Comparison of ENCODE assay signal across 9 cellular contexts in genomic region chr14:103576371-103577024, GRCh38. TPM values are rescaled to one million over a fixed set of nuclear protein-coding genes. Genes with fewer than 3 reads are reported as not detected.
DNase-seq lines count a peak whose midpoint lies in the region; ATAC-seq and TF ChIP-seq lines count a peak whose summit lies in the region.
"Had no signal": no experiment of that assay in that cellular context is flagged by ENCODE, and none has a peak within 500 bp of the region (broad histone marks: within the 10 kb centered on the region; RNA-seq: fewer than 3 reads in every experiment).

No MANE protein-coding gene starts in this region.

- no peak overlapping the region for H3K56ac ChIP-seq in mesendoderm (ENCODE audit: low read length)

- no peak overlapping the region for H2BK5ac ChIP-seq in mesendoderm (ENCODE audit: low read length)

- no CpG with 5 or more reads among the region's 9 CpGs for WGBS in mesendoderm (ENCODE audit: extremely low coverage, insufficient coverage, low lambda C conversion rate)

- H3K4me1 ChIP-seq in mesendoderm (ENCODE audit: control insufficient read depth, low read depth, low read length) = no peaks in the 10 kb centered on the region

- H3K27me3 Mint-ChIP-seq in endothelial cell (ENCODE audit: unreplicated experiment) = peaks cover 6% of the 10 kb centered on the region

- H3K4me3 ChIP-seq in mesendoderm (ENCODE audit: low read length) = no peak overlapping the region

- no peaks in the 10 kb centered on the region for H3K79me2 ChIP-seq in mesendoderm (ENCODE audit: control insufficient read depth, insufficient read depth, low read length)

- TF ChIP-seq CTCF in endothelial cell (IDR thresholded peaks at IDR 0.05; ENCODE audit: unreplicated experiment) = no peak

- no peak overlapping the region for H4K8ac ChIP-seq in mesendoderm (ENCODE audit: low read depth, low read length)

- peak; percentile 93 for DNase-seq in EH (ENCODE audit: low read depth)
- peak; percentile 75 for DNase-seq in NCI-H69 (lab: John Stamatoyannopoulos, UW)
- DNase-seq in endothelial cell (ENCODE audit: low spot score) = peak; percentile 22
- peak; percentile 72 for DNase-seq in mesendoderm
- peak; percentile 94 for DNase-seq in ureter (ENCODE audit: low spot score)
- DNase-seq in stimulated activated CD4-positive, alpha-beta T cell treated with anti-CD3 and anti-CD28 coated beads, Interleukin-15, amount 100 ng/mL, for 24 hours = no peak
- no peak for DNase-seq in KG1 (lab: John Stamatoyannopoulos, UW)

- peaks cover 3% of the 10 kb centered on the region for H3K36me3 ChIP-seq in mesendoderm (ENCODE audit: control insufficient read depth, insufficient read depth, low read length)

- H3K27me3 ChIP-seq in mesendoderm (ENCODE audit: insufficient read depth, low read length, poor library complexity) = no peaks in the 10 kb centered on the region

- H3K4me3 Mint-ChIP-seq in endothelial cell (ENCODE audit: unreplicated experiment) = no peak overlapping the region

- no peak for ATAC-seq in GM21737 (IDR thresholded peaks at IDR 0.05; ENCODE audit: unreplicated experiment)

- no peak overlapping the region for H3K9ac ChIP-seq in mesendoderm (ENCODE audit: low read length)

- H3K4me1 Mint-ChIP-seq in endothelial cell (ENCODE audit: unreplicated experiment) = no peaks in the 10 kb centered on the region

- H2AK5ac ChIP-seq in mesendoderm (ENCODE audit: low read length) = no peak overlapping the region

- H3K4ac ChIP-seq in mesendoderm (ENCODE audit: low read depth, low read length) = no peak overlapping the region

- no peak overlapping the region for H4K5ac ChIP-seq in mesendoderm (ENCODE audit: low read length)

- H3K23ac ChIP-seq in mesendoderm (ENCODE audit: low read length) = no peak overlapping the region

- H2BK120ac ChIP-seq in mesendoderm (ENCODE audit: low read depth, low read length) = no peak overlapping the region

- H3K79me1 ChIP-seq in mesendoderm (ENCODE audit: low read length) = no peaks in the 10 kb centered on the region

- H3K9me3 Mint-ChIP-seq in endothelial cell (ENCODE audit: unreplicated experiment) = no peaks in the 10 kb centered on the region

- H3K36me3 Mint-ChIP-seq in endothelial cell (ENCODE audit: low read depth, unreplicated experiment) = peaks cover 23% of the 10 kb centered on the region

- H3K4me2 ChIP-seq in mesendoderm (ENCODE audit: low read length) = no peak overlapping the region

- no peak overlapping the region for H3K27ac Mint-ChIP-seq in endothelial cell (ENCODE audit: unreplicated experiment)

- H3K27ac ChIP-seq in mesendoderm (ENCODE audit: low read depth, low read length) = no peak overlapping the region
- H3K27ac ChIP-seq: HL-60 had no signal

- H3K18ac ChIP-seq in mesendoderm (ENCODE audit: low read length) = no peak overlapping the region

- no peak overlapping the region for H2BK15ac ChIP-seq in mesendoderm (replicated peaks; ENCODE audit: low read depth)

RNA-seq across cellular contexts. Expression of gene COA8, which starts 13.7 kb away (rescaled TPM):
- total RNA-seq in endothelial cell (ENCODE audit: unreplicated experiment) (45.2 TPM), ureter (37.3 TPM)
- 27.1 TPM for polyA plus RNA-seq in mesendoderm (2013, experiment 1 of 2)
- polyA plus RNA-seq in mesendoderm (2013, experiment 2 of 2) = 28.2 TPM

RNA-seq across cellular contexts. Expression of gene BAG5, which starts 14.0 kb away (rescaled TPM):
- total RNA-seq in endothelial cell (ENCODE audit: unreplicated experiment) (39.9 TPM), ureter (36.8 TPM)
- polyA plus RNA-seq in mesendoderm (2013, experiment 1 of 2) = 22.9 TPM
- 21.8 TPM for polyA plus RNA-seq in mesendoderm (2013, experiment 2 of 2)

RNA-seq across cellular contexts. Expression of gene TRMT61A, which starts 47.5 kb away (rescaled TPM):
- total RNA-seq in endothelial cell (ENCODE audit: unreplicated experiment) = 6.1 TPM
- 9.6 TPM for polyA plus RNA-seq in mesendoderm (2013, experiment 1 of 2)
- 9.5 TPM for polyA plus RNA-seq in mesendoderm (2013, experiment 2 of 2)
- 22.4 TPM for total RNA-seq in ureter

RNA-seq across cellular contexts. Expression of gene KLC1, which starts 52.5 kb away (rescaled TPM):
- total RNA-seq in endothelial cell (ENCODE audit: unreplicated experiment) (220 TPM), ureter (179 TPM)
- polyA plus RNA-seq in mesendoderm (2013, experiment 1 of 2) = 73.1 TPM
- polyA plus RNA-seq in mesendoderm (2013, experiment 2 of 2) = 71.9 TPM

RNA-seq across cellular contexts. Expression of gene CKB, which starts 53.9 kb away (rescaled TPM):
- total RNA-seq in endothelial cell (ENCODE audit: unreplicated experiment) (23.1 TPM), ureter (310 TPM)
- polyA plus RNA-seq in mesendoderm (2013, experiment 1 of 2) = 162 TPM
- 164 TPM for polyA plus RNA-seq in mesendoderm (2013, experiment 2 of 2)

Comparison
In these comparisons a context has a peak if more than half of its experiments do, and no peak if none do; other contexts are left out.
1. DNase-seq: peak in EH (single experiment), NCI-H69 (single experiment), endothelial cell (single experiment), mesendoderm (single experiment) and ureter (single experiment); none in stimulated activated CD4-positive, alpha-beta T cell treated with anti-CD3 and anti-CD28 coated beads, Interleukin-15, amount 100 ng/mL, for 24 hours (single experiment) and KG1 (single experiment).